ENCODE assay signal across 17 cellular contexts in genomic region chr2:46877619-46878113, GRCh38.
"Had no signal": no experiment of that assay in that cellular context is flagged by ENCODE, and none has a peak within 500 bp of the region (broad histone marks: within the 10 kb centered on the region; RNA-seq: fewer than 3 reads in every experiment).

No MANE protein-coding gene starts in this region.

- H3K36me3 Mint-ChIP-seq: activated naive CD8-positive, alpha-beta T cell; type B pancreatic cell had no signal

- H3K4me3 ChIP-seq: psoas muscle, suprapubic skin had no signal

- H3K27ac ChIP-seq: foreskin keratinocyte, suprapubic skin had no signal

- DNase-seq: activated CD4-positive, alpha-beta T cell treated with anti-CD3 and anti-CD28 coated beads for 36 hours; activated CD4-positive, alpha-beta T cell treated with anti-CD3 and anti-CD28 coated beads, Interleukin-2, amount 50 U/mL, for 48 hours; amniotic stem cell; foreskin keratinocyte; islet precursor cell; mammary epithelial cell; psoas muscle; stimulated activated CD4-positive, alpha-beta T cell treated with anti-CD3 and anti-CD28 coated beads, Interleukin-15, amount 100 ng/mL, for 24 hours; stimulated activated CD4-positive, alpha-beta T cell treated with anti-CD3 and anti-CD28 coated beads, Interleukin-2, amount 100 ng/mL, for 48 hours; stimulated activated naive CD8-positive, alpha-beta T cell treated with anti-CD3 and anti-CD28 coated beads, Interleukin-15, amount 100 ng/mL, for 72 hours; SW 1271 had no signal

- H3K4me3 Mint-ChIP-seq: activated CD4-positive, alpha-beta T cell treated with anti-CD3 and anti-CD28 coated beads for 36 hours; activated naive CD8-positive, alpha-beta T cell; neural crest cell; stimulated activated naive CD8-positive, alpha-beta T cell treated with anti-CD3 and anti-CD28 coated beads, Interleukin-15, amount 100 ng/mL, for 72 hours; type B pancreatic cell had no signal

- H3K27me3 ChIP-seq: suprapubic skin had no signal

- H3K9me3 Mint-ChIP-seq: stimulated activated naive CD8-positive, alpha-beta T cell treated with anti-CD3 and anti-CD28 coated beads, Interleukin-15, amount 100 ng/mL, for 72 hours; type B pancreatic cell had no signal

- H3K27ac Mint-ChIP-seq: activated CD4-positive, alpha-beta T cell treated with anti-CD3 and anti-CD28 coated beads for 36 hours; activated naive CD8-positive, alpha-beta T cell; stimulated activated naive CD8-positive, alpha-beta T cell treated with anti-CD3 and anti-CD28 coated beads, Interleukin-15, amount 100 ng/mL, for 72 hours; type B pancreatic cell had no signal

- H3K36me3 ChIP-seq: suprapubic skin had no signal

- H3K4me1 Mint-ChIP-seq: stimulated activated naive CD8-positive, alpha-beta T cell treated with anti-CD3 and anti-CD28 coated beads, Interleukin-15, amount 100 ng/mL, for 72 hours had no signal

- FAIRE-seq: small intestine, TTC549 had no signal

- H3K27me3 Mint-ChIP-seq: stimulated activated naive CD8-positive, alpha-beta T cell treated with anti-CD3 and anti-CD28 coated beads, Interleukin-15, amount 100 ng/mL, for 72 hours; type B pancreatic cell had no signal

- H3K9me3 ChIP-seq: psoas muscle, suprapubic skin had no signal
